2 cellular contexts compared by ENCODE assay signal in the genomic region with DNA sequence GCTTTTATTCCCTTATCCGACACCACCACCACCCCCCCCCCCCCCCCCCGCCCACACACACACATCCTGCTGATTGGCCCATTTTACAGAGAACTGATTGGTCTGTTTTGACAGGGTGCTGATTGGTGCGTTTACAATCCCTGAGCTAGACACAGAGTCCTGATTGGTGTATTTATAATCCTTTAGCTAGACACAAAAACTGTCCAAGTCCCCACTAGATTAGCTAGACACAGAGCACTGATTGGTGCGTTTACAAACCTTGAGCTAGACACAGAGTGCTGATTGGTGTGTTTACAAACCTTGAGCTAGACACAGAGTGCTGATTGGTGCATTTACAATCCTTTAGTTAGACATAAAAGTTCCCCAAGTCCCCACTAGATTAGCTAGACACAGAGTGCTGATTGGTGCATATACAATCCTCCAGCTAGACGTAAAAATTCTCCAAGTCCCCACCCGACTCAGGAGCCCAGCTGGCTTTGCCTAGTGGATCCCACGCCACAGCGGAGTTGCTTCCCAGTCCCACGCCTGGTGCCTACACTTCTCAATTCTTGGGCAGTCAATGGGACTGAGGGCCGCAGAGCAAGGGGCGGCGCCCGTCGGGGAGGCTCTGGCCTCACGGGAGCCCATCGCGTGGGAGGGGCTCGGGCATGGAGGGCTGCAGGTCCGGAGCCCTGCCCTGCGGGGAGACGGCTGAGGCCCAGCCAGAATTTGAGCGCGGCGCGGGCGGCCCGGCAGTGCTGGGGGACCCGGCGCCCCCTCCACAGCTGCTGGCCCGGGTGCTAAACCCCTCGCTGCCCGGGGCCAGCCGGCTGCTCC.
TF ChIP-seq lines count a peak whose summit lies in the region.

No MANE protein-coding gene starts in this region.

TF ChIP-seq in K562, 482 proteins besides CTCF, POLR2A, EP300 and RAD21:
- peak; percentile 22 for TF ChIP-seq ASH1L (IDR thresholded peaks at IDR 0.05; ENCODE audit: borderline replicate concordance, low read depth, partially characterized antibody)
- TF ChIP-seq NFYB (IDR thresholded peaks at IDR 0.05; ENCODE audit: extremely low read depth, insufficient read length) = peak; percentile 63
- TF ChIP-seq, protein P1, sequence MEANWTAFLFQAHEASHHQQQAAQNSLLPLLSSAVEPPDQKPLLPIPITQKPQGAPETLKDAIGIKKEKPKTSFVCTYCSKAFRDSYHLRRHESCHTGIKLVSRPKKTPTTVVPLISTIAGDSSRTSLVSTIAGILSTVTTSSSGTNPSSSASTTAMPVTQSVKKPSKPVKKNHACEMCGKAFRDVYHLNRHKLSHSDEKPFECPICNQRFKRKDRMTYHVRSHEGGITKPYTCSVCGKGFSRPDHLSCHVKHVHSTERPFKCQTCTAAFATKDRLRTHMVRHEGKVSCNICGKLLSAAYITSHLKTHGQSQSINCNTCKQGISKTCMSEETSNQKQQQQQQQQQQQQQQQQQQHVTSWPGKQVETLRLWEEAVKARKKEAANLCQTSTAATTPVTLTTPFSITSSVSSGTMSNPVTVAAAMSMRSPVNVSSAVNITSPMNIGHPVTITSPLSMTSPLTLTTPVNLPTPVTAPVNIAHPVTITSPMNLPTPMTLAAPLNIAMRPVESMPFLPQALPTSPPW (CRISPR knock-in tag; IDR thresholded peaks at IDR 0.05) = peak; percentile 27; the same call in 1 of the 2 replicates
- peak; percentile 48 for TF ChIP-seq FOS (IDR thresholded peaks at IDR 0.05; ENCODE audit: extremely low read depth, insufficient read length)

TF ChIP-seq in HepG2, 621 proteins besides CTCF, POLR2A, EP300 and RAD21:
- TF ChIP-seq NFYC (CRISPR knock-in tag; IDR thresholded peaks at IDR 0.05) (peak; percentile 60), NFYB (CRISPR knock-in tag; IDR thresholded peaks at IDR 0.05) (peak; percentile 69; the same call in 1 of the 2 replicates)
TF ChIP-seq in HepG2: peak in this region for 2; not testable (repeated sequence) for 619.
